Comparison of ENCODE assay signal across 8 cellular contexts in genomic region chr1:66930823-66931174, GRCh38. TPM values are rescaled to one million over a fixed set of nuclear protein-coding genes. Genes with fewer than 3 reads are reported as not detected.
A peak's percentile ranks its signal among the peaks of the same experiment; 100 is the strongest.
DNase-seq lines count a peak whose midpoint lies in the region; ATAC-seq, FAIRE-seq and TF ChIP-seq lines count a peak whose summit lies in the region.

No MANE protein-coding gene starts in this region.

- H3K4me1 ChIP-seq in thoracic aorta (ENCODE audit: control insufficient read depth in 1 of 2, low read depth in 2 of 2): peaks cover 41 to 54% of the 10 kb centered on the region in 2 donors

- FAIRE-seq in D721Med (lab: Jason Lieb, UNC): no peak

- H3K27me3 ChIP-seq in kidney epithelial cell (ENCODE audit: control insufficient read depth, insufficient read depth, low read length) (no peaks in the 10 kb centered on the region), thoracic aorta (replicated peaks; ENCODE audit: insufficient read depth) (no peaks in the 10 kb centered on the region)

- POLR2A ChIA-PET in activated CD4-positive, alpha-beta T cell treated with anti-CD3 and anti-CD28 coated beads, Interleukin-2, amount 10 ng/mL, durations not matched to agents 7 days and 5 days (lab: Charles Lee): no interaction called here

- DNase-seq in activated CD4-positive, alpha-beta T cell treated with anti-CD3 and anti-CD28 coated beads, Interleukin-2, amount 10 ng/mL, durations not matched to agents 7 days and 5 days: no peak
- DNase-seq in activated CD4-positive, alpha-beta T cell treated with anti-CD3 and anti-CD28 coated beads, Interleukin-2, amount 50 U/mL, for 4 hours: no peak
- no peak for DNase-seq in kidney epithelial cell (ENCODE audit: low read depth)
- DNase-seq in thoracic aorta (ENCODE audit: low spot score): no peak
- DNase-seq in NCI-H2029 treated with DMSO at 0.1 percent for 48 hours (lab: John Stamatoyannopoulos, UW): no peak
- no peak for DNase-seq in D721Med (ENCODE audit: insufficient read length, low spot score)

- no peaks in the 10 kb centered on the region for H3K9me3 ChIP-seq in thoracic aorta

- TF ChIP-seq CTCF in kidney epithelial cell (IDR thresholded peaks at IDR 0.05; ENCODE audit: insufficient read depth, low read length, poor library complexity, severe bottlenecking) (no peak), thoracic aorta (IDR thresholded peaks at IDR 0.05) (no peak), D721Med (IDR thresholded peaks at IDR 0.05; ENCODE audit: insufficient read depth, missing control alignments) (no peak)

- ATAC-seq in thoracic aorta (ENCODE audit: insufficient number of reproducible peaks, low FRiP score, low read depth) (no peak), GM21360 (IDR thresholded peaks at IDR 0.05; ENCODE audit: unreplicated experiment) (no peak)

- peak overlapping the region; percentile 89 for H3K27ac Mint-ChIP-seq in activated CD4-positive, alpha-beta T cell treated with anti-CD3 and anti-CD28 coated beads, Interleukin-2, amount 10 ng/mL, durations not matched to agents 7 days and 5 days
- peak overlapping the region; percentile 91 for H3K27ac Mint-ChIP-seq in activated naive CD8-positive, alpha-beta T cell

- peaks cover 64% of the 10 kb centered on the region for H3K4me1 Mint-ChIP-seq in activated CD4-positive, alpha-beta T cell treated with anti-CD3 and anti-CD28 coated beads, Interleukin-2, amount 10 ng/mL, durations not matched to agents 7 days and 5 days
- H3K4me1 Mint-ChIP-seq in activated naive CD8-positive, alpha-beta T cell (ENCODE audit: low read depth): peaks cover 71% of the 10 kb centered on the region

- CTCF ChIA-PET in activated CD4-positive, alpha-beta T cell treated with anti-CD3 and anti-CD28 coated beads, Interleukin-2, amount 10 ng/mL, durations not matched to agents 7 days and 5 days (lab: Charles Lee): interaction anchor here (0.6 to 1.6 kb wide), 3 partner anchors 7 to 100 kb away, joined by 3 to 4 read pairs (median 3); no protein-coding TSS in a partner anchor

- no peaks in the 10 kb centered on the region for H3K9me3 Mint-ChIP-seq in activated CD4-positive, alpha-beta T cell treated with anti-CD3 and anti-CD28 coated beads, Interleukin-2, amount 10 ng/mL, durations not matched to agents 7 days and 5 days
- no peaks in the 10 kb centered on the region for H3K9me3 Mint-ChIP-seq in activated naive CD8-positive, alpha-beta T cell (ENCODE audit: low read depth)

- H3K36me3 ChIP-seq in kidney epithelial cell (ENCODE audit: control insufficient read depth, insufficient read depth, low read length) (no peaks in the 10 kb centered on the region), thoracic aorta (no peaks in the 10 kb centered on the region)

- peak overlapping the region; percentile 83 for H3K4me3 Mint-ChIP-seq in activated CD4-positive, alpha-beta T cell treated with anti-CD3 and anti-CD28 coated beads, Interleukin-2, amount 10 ng/mL, durations not matched to agents 7 days and 5 days
- peak overlapping the region; percentile 94 for H3K4me3 Mint-ChIP-seq in activated naive CD8-positive, alpha-beta T cell

- peak overlapping the region; percentile 93 to 99 for H3K27ac ChIP-seq in thoracic aorta

- H3K4me3 ChIP-seq in kidney epithelial cell (ENCODE audit: low read depth, low read length): peak overlapping the region; percentile 81
- H3K4me3 ChIP-seq in thoracic aorta: peak overlapping the region; percentile 97

- no peaks in the 10 kb centered on the region for H3K27me3 Mint-ChIP-seq in activated CD4-positive, alpha-beta T cell treated with anti-CD3 and anti-CD28 coated beads, Interleukin-2, amount 10 ng/mL, durations not matched to agents 7 days and 5 days
- H3K27me3 Mint-ChIP-seq in activated naive CD8-positive, alpha-beta T cell: no peaks in the 10 kb centered on the region

- peaks cover 19% of the 10 kb centered on the region for H3K36me3 Mint-ChIP-seq in activated CD4-positive, alpha-beta T cell treated with anti-CD3 and anti-CD28 coated beads, Interleukin-2, amount 10 ng/mL, durations not matched to agents 7 days and 5 days (ENCODE audit: low read depth)
- peaks cover 3% of the 10 kb centered on the region for H3K36me3 Mint-ChIP-seq in activated naive CD8-positive, alpha-beta T cell

RNA-seq across cellular contexts. Expression of gene MIER1, which starts 6.0 kb away (rescaled TPM):
- 10 to 100 TPM; 54.2 to 56.9 TPM for total RNA-seq in activated CD4-positive, alpha-beta T cell treated with anti-CD3 and anti-CD28 coated beads, Interleukin-2, amount 10 ng/mL, durations not matched to agents 7 days and 5 days
- 22.2 and 27.8 TPM in 2 replicates for total RNA-seq in kidney epithelial cell
- total RNA-seq in thoracic aorta: 10 to 100 TPM; 46.0 to 50.9 TPM

RNA-seq across cellular contexts. Expression of gene DNAI4, which starts 6.1 kb away (rescaled TPM):
- total RNA-seq in activated CD4-positive, alpha-beta T cell treated with anti-CD3 and anti-CD28 coated beads, Interleukin-2, amount 10 ng/mL, durations not matched to agents 7 days and 5 days: 1 to 10 TPM; 2.9 to 4.2 TPM
- total RNA-seq in kidney epithelial cell (2.7 and 4.5 TPM in 2 replicates), thoracic aorta (1 to 10 TPM; 1.9 to 5.9 TPM)
